In the genomic region with DNA sequence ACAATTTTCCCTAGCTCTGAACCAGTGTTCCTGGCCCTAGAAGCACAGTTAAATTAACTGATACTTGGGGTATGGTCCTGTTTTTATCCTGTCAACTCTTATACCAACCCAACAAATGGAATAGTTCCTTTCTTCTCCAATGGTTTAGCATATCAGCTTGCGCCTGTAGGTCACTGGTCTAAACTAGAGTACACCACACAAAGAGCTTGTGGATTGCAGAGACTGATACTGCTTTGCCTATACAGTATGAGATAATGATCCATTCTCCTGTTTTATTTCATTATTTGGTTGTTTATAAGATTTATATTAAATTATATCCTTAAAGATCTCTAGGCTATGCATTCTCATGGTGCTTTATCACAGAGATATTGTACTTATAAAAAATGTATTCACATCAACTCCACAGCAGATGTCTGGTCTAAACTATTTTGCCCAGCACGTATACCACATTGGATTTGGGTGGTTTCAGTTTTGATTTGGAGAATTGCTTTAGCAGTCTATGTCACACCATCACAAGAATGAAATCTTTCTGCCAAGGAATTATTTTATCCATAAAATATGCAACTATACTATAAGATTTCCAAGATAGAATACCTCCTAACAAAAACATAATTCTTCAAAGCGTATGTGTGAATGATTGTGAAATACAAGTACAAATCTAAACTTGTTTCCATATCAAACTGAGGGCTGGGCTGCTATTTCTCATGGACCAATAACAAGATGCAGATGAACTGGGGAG, we compare ENCODE assay signal across 15 cellular contexts.
DNase-seq lines count a peak whose midpoint lies in the region; ATAC-seq and TF ChIP-seq lines count a peak whose summit lies in the region.
"Had no signal": no experiment of that assay in that cellular context is flagged by ENCODE, and none has a peak within 500 bp of the region (broad histone marks: within the 10 kb centered on the region; RNA-seq: fewer than 3 reads in every experiment).

No MANE protein-coding gene starts in this region.

- DNase-seq in endodermal cell (no peak), SJCRH30 (no peak)
- DNase-seq in T-helper 2 cell treated with Interferon-gamma antibody and Interleukin-4, amounts not matched to agents 5 μg/mL and 100 μg/mL, for 36 hours (ENCODE audit: low spot score), result no peak
- DNase-seq in activated CD4-positive, alpha-beta T cell treated with anti-CD3 and anti-CD28 coated beads, Interleukin-2, amount 50 U/mL, for 48 hours, result no peak
- DNase-seq: activated CD4-positive, alpha-beta memory T cell treated with anti-CD3 and anti-CD28 coated beads, Interleukin-2, amount 10 ng/mL, durations not matched to agents 7 days and 5 days; activated naive CD4-positive, alpha-beta T cell treated with anti-CD3 and anti-CD28 coated beads for 36 hours; islet precursor cell; NCI-H1048; T-helper 9 cell had no signal

- peaks cover 23% of the 10 kb centered on the region for H3K4me1 Mint-ChIP-seq in endodermal cell
- peaks cover 5% of the 10 kb centered on the region for H3K4me1 Mint-ChIP-seq in T-helper 2 cell treated with Interferon-gamma antibody and Interleukin-4, amounts not matched to agents 5 μg/mL and 100 μg/mL, for 36 hours (ENCODE audit: low read depth)

- H3K27me3 Mint-ChIP-seq in endodermal cell (ENCODE audit: insufficient read depth), result no peaks in the 10 kb centered on the region
- H3K27me3 Mint-ChIP-seq in T-helper 2 cell treated with Interferon-gamma antibody and Interleukin-4, amounts not matched to agents 5 μg/mL and 100 μg/mL, for 36 hours (ENCODE audit: low read depth), result no peaks in the 10 kb centered on the region
- H3K27me3 Mint-ChIP-seq: activated CD4-positive, alpha-beta memory T cell treated with anti-CD3 and anti-CD28 coated beads, Interleukin-2, amount 10 ng/mL, durations not matched to agents 7 days and 5 days; dendritic cell treated with granulocyte-macrophage colony-stimulating factor and Interleukin-4, amounts not matched to agents 40 ng/mL and 50 ng/mL, for 4 days had no signal

- H3K9me3 Mint-ChIP-seq in endodermal cell, result peaks cover 2% of the 10 kb centered on the region
- H3K9me3 Mint-ChIP-seq in T-helper 2 cell treated with Interferon-gamma antibody and Interleukin-4, amounts not matched to agents 5 μg/mL and 100 μg/mL, for 36 hours, result no peaks in the 10 kb centered on the region
- H3K9me3 Mint-ChIP-seq: activated CD4-positive, alpha-beta memory T cell treated with anti-CD3 and anti-CD28 coated beads, Interleukin-2, amount 10 ng/mL, durations not matched to agents 7 days and 5 days; dendritic cell treated with granulocyte-macrophage colony-stimulating factor and Interleukin-4, amounts not matched to agents 40 ng/mL and 50 ng/mL, for 4 days; GM23338 had no signal

- H3K4me3 ChIP-seq in endodermal cell (ENCODE audit: low read length), result peak overlapping the region; percentile 55
- H3K4me3 ChIP-seq in skin epidermis, result no peak overlapping the region
- H3K4me3 ChIP-seq in SJCRH30, result no peak overlapping the region
- H3K4me3 ChIP-seq: GM23338, suprapubic skin had no signal

- no peak for TF ChIP-seq CTCF in endodermal cell (conservative IDR thresholded peaks at IDR 0.05)

- H3K27me3 ChIP-seq in endodermal cell (ENCODE audit: control insufficient read depth, insufficient read depth, low read length, poor library complexity, severe bottlenecking) (no peaks in the 10 kb centered on the region), SJCRH30 (no peaks in the 10 kb centered on the region)
- H3K27me3 ChIP-seq: suprapubic skin had no signal

- H3K36me3 ChIP-seq in endodermal cell (ENCODE audit: control insufficient read depth, insufficient read depth, low read length) (no peaks in the 10 kb centered on the region), SJCRH30 (no peaks in the 10 kb centered on the region)

- H3K9ac ChIP-seq in endodermal cell (ENCODE audit: extremely low read depth, low read length, poor library complexity, severe bottlenecking), result no peak overlapping the region

- H3K27ac ChIP-seq in endodermal cell (ENCODE audit: low read depth, low read length) (no peak overlapping the region), skin epidermis (peak overlapping the region in 14 of 21 experiments; percentile 3 to 78 (median 42)), SJCRH30 (no peak overlapping the region)
- H3K27ac ChIP-seq: suprapubic skin had no signal

- 89% methylated on average over 1 of the region's 3 CpGs; no CpG with 5 or more reads in 1 of the 2 experiments for WGBS in endodermal cell (ENCODE audit: insufficient coverage in 1 of 2, insufficient read length in 1 of 2), 2 experiments

- ATAC-seq in GM18511 (IDR thresholded peaks at IDR 0.05; ENCODE audit: unreplicated experiment) (peak; percentile 54), HG03342 (IDR thresholded peaks at IDR 0.05; ENCODE audit: unreplicated experiment) (peak; percentile 70)
- ATAC-seq: GM23338 had no signal

- H3K9me3 ChIP-seq in endodermal cell (ENCODE audit: control insufficient read depth, low read length) (no peaks in the 10 kb centered on the region), SJCRH30 (replicated peaks) (no peaks in the 10 kb centered on the region)
- H3K9me3 ChIP-seq: suprapubic skin had no signal

- H3K27ac Mint-ChIP-seq in endodermal cell, result peak overlapping the region; percentile 71
- no peak overlapping the region for H3K27ac Mint-ChIP-seq in T-helper 2 cell treated with Interferon-gamma antibody and Interleukin-4, amounts not matched to agents 5 μg/mL and 100 μg/mL, for 36 hours
- H3K27ac Mint-ChIP-seq: activated CD4-positive, alpha-beta memory T cell treated with anti-CD3 and anti-CD28 coated beads, Interleukin-2, amount 10 ng/mL, durations not matched to agents 7 days and 5 days; activated naive CD4-positive, alpha-beta T cell treated with anti-CD3 and anti-CD28 coated beads for 36 hours; dendritic cell treated with granulocyte-macrophage colony-stimulating factor and Interleukin-4, amounts not matched to agents 40 ng/mL and 50 ng/mL, for 4 days; GM23338 had no signal

- H3K4me1 ChIP-seq in endodermal cell (ENCODE audit: control insufficient read depth, insufficient read depth, low read length) (peaks cover 3% of the 10 kb centered on the region), SJCRH30 (no peaks in the 10 kb centered on the region)

- no peaks in the 10 kb centered on the region for H3K36me3 Mint-ChIP-seq in endodermal cell (ENCODE audit: low read depth)
- H3K36me3 Mint-ChIP-seq in T-helper 2 cell treated with Interferon-gamma antibody and Interleukin-4, amounts not matched to agents 5 μg/mL and 100 μg/mL, for 36 hours (ENCODE audit: low read depth), result peaks cover 7% of the 10 kb centered on the region

- H3K4me3 Mint-ChIP-seq in endodermal cell, result no peak overlapping the region
- H3K4me3 Mint-ChIP-seq in T-helper 2 cell treated with Interferon-gamma antibody and Interleukin-4, amounts not matched to agents 5 μg/mL and 100 μg/mL, for 36 hours, result no peak overlapping the region
- H3K4me3 Mint-ChIP-seq: activated CD4-positive, alpha-beta memory T cell treated with anti-CD3 and anti-CD28 coated beads, Interleukin-2, amount 10 ng/mL, durations not matched to agents 7 days and 5 days; activated naive CD4-positive, alpha-beta T cell treated with anti-CD3 and anti-CD28 coated beads for 36 hours; dendritic cell treated with granulocyte-macrophage colony-stimulating factor and Interleukin-4, amounts not matched to agents 40 ng/mL and 50 ng/mL, for 4 days; GM23338 had no signal

Comparison
In these comparisons a context has a peak if more than half of its experiments do, and no peak if none do; other contexts are left out.
1. H3K27ac ChIP-seq: peak in skin epidermis (14 of 21); none in endodermal cell (single experiment) and SJCRH30 (single experiment).